In the genomic region with DNA sequence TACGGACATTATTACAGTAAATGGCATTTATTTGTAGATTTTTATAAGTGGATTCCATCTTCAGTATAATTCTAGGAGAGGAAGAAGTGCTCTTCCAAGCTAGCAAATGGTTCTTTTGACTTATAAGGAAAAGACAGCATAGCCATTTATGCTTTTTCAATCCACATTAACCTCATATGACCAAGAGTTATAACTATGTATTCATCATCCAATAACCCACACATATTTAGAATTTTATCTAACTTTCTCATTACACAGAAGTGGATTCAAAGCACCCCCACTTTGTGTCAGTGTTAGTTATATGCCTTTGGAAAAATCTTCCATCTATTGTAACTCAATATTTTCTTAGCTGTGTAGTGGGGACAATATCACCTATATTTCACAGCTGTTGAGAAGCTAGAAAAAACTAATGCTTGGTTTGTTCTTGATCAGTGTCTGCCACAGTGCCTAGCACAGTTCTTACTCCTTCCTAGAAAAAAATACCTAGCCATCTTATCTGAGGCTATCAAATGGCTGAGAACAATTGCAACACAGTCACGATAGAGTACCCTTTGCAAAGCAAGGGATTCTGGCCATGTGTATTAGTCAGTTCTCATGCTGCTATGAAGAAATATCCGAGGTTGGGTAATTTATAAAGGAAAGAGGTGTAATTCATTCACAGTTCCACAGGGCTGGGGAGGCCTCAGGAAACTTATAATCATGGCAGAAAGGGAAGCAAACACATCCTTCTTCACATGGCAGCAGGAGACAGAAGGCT, we compare ENCODE assay signal across 18 cellular contexts.
DNase-seq lines count a peak whose midpoint lies in the region; ATAC-seq, FAIRE-seq and TF ChIP-seq lines count a peak whose summit lies in the region.
"Had no signal": no experiment of that assay in that cellular context is flagged by ENCODE, and none has a peak within 500 bp of the region (broad histone marks: within the 10 kb centered on the region; RNA-seq: fewer than 3 reads in every experiment).

No MANE protein-coding gene starts in this region.

- DNase-seq in AG10803 (ENCODE audit: low read depth) (peak; percentile 27), HFFc6 (peak; percentile 16), bronchial epithelial cell (ENCODE audit: low read depth) (peak; percentile 33), fibroblast of the aortic adventitia (ENCODE audit: low read depth) (peak; percentile 45), occipital lobe (lab: John Stamatoyannopoulos, UW) (no peak), mucosa of gallbladder (ENCODE audit: low spot score) (no peak)
- DNase-seq: COR-L47, NCI-H1092, NCI-H146, NCI-H2081, NCI-H748 treated with DMSO at 0.1 percent for 48 hours, OCI-M1, SIG-M5 had no signal

- H3K4me3 ChIP-seq in AG10803 (ENCODE audit: low read length) (no peak overlapping the region), bronchial epithelial cell (ENCODE audit: low read depth, low read length) (no peak overlapping the region), fibroblast of the aortic adventitia (ENCODE audit: low read depth, low read length) (no peak overlapping the region)
- H3K4me3 ChIP-seq: A549, K562 had no signal

- FAIRE-seq in bronchial epithelial cell (lab: Jason Lieb, UNC), result no peak
- FAIRE-seq: A549, K562 had no signal

- peaks cover 20% of the 10 kb centered on the region for H3K4me1 Mint-ChIP-seq in HFFc6 (ENCODE audit: low read depth)

- TF ChIP-seq CTCF in AG10803 (conservative IDR thresholded peaks at IDR 0.05; ENCODE audit: low read length) (no peak), HFFc6 (IDR thresholded peaks at IDR 0.05) (no peak), bronchial epithelial cell (IDR thresholded peaks at IDR 0.05; ENCODE audit: insufficient read depth, low read length, severe bottlenecking) (no peak), fibroblast of the aortic adventitia (IDR thresholded peaks at IDR 0.05; ENCODE audit: insufficient read depth, low read length) (no peak)

- no peaks in the 10 kb centered on the region for H3K27me3 ChIP-seq in bronchial epithelial cell (ENCODE audit: control insufficient read depth, insufficient read depth, low read length)

- peaks cover 11% of the 10 kb centered on the region for H3K36me3 Mint-ChIP-seq in HFFc6 (ENCODE audit: low read depth)

- peaks cover 4% of the 10 kb centered on the region; the same call in 1 of the 2 replicates for H3K9me3 Mint-ChIP-seq in HFFc6

- H3K36me3 ChIP-seq in bronchial epithelial cell (ENCODE audit: control insufficient read depth, insufficient read depth, low read length), result no peaks in the 10 kb centered on the region

- H3K4me3 Mint-ChIP-seq in HFFc6, result no peak overlapping the region

- ATAC-seq in GM21526 (IDR thresholded peaks at IDR 0.05; ENCODE audit: low FRiP score, unreplicated experiment) (no peak), GM19463 (IDR thresholded peaks at IDR 0.05; ENCODE audit: unreplicated experiment) (no peak)
- ATAC-seq: A549, HCT116, K562 had no signal

- H3K27me3 Mint-ChIP-seq in HFFc6 (ENCODE audit: insufficient read depth), result no peaks in the 10 kb centered on the region

- peak overlapping the region; percentile 62 for H3K27ac Mint-ChIP-seq in HFFc6

Comparison
In these comparisons a context has a peak if more than half of its experiments do, and no peak if none do; other contexts are left out.
1. DNase-seq: peak in AG10803 (single experiment), HFFc6 (single experiment), bronchial epithelial cell (single experiment) and fibroblast of the aortic adventitia (single experiment); none in occipital lobe (single experiment) and mucosa of gallbladder (single experiment).